ENCODE assay signal across 1 cellular context in genomic region chr7:867406-868188, GRCh38.
TF ChIP-seq lines count a peak whose summit lies in the region.

No MANE protein-coding gene starts in this region.

TF ChIP-seq in WTC11, 78 proteins besides CTCF, POLR2A, EP300 and RAD21 (continued from another document):
- TF ChIP-seq, protein P1, sequence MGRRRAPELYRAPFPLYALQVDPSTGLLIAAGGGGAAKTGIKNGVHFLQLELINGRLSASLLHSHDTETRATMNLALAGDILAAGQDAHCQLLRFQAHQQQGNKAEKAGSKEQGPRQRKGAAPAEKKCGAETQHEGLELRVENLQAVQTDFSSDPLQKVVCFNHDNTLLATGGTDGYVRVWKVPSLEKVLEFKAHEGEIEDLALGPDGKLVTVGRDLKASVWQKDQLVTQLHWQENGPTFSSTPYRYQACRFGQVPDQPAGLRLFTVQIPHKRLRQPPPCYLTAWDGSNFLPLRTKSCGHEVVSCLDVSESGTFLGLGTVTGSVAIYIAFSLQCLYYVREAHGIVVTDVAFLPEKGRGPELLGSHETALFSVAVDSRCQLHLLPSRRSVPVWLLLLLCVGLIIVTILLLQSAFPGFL (CRISPR knock-in tag; IDR thresholded peaks at IDR 0.05; ENCODE audit: borderline replicate concordance): no peak
- no peak for TF ChIP-seq HMGA2 (CRISPR knock-in tag; IDR thresholded peaks at IDR 0.05)
- TF ChIP-seq SOX15 (CRISPR knock-in tag; IDR thresholded peaks at IDR 0.05): no peak
- no peak for TF ChIP-seq ZNF416 (CRISPR knock-in tag; IDR thresholded peaks at IDR 0.05)
